In the genomic region with DNA sequence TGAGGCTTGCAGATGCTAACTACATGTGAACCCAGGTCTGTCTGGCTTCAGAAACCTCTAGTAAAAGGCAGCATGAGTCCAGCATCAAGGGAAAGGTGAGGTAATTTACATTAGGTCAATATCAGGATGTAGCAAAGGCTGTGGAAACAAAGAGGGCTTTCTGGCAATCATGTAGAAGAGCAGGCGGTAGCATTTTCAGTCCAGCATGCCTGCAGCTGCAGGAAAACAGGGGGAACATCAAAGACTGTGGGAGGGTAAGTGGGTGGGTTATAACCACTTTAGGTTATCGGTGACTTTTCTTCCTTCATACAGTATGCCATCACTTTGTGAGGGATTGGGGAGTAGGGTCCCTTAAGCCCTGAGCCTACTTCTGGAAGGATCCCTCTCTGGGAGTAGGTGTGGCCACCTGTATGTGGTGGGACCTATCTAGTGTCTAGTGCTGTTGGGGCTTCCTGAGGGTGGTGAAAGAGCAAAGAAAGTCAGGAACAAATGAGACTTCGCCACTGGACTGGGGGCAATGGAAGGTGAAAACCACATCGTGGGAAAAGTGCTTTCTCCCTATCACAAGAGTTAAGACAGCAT, we compare ENCODE assay signal across 22 cellular contexts. TPM values are rescaled to one million over a fixed set of nuclear protein-coding genes. Genes with fewer than 3 reads are reported as not detected.
A peak's percentile ranks its signal among the peaks of the same experiment; 100 is the strongest.
DNase-seq lines count a peak whose midpoint lies in the region; ATAC-seq and TF ChIP-seq lines count a peak whose summit lies in the region.
"Had no signal": no experiment of that assay in that cellular context is flagged by ENCODE, and none has a peak within 500 bp of the region (broad histone marks: within the 10 kb centered on the region; RNA-seq: fewer than 3 reads in every experiment).

No MANE protein-coding gene starts in this region.

- BruUV-seq in Panc1 (replicated peaks; lab: Mats Ljungman, UMichigan), result no TSS peak

- no peak for ATAC-seq in activated CD4-positive, alpha-beta T cell treated with anti-CD3 and anti-CD28 coated beads for 36 hours
- ATAC-seq in Panc1 (0 out of 2 replicates have a peak, but pooled peaks have one; percentile 23), HG02763 (IDR thresholded peaks at IDR 0.05; ENCODE audit: unreplicated experiment) (no peak), GM21529 (IDR thresholded peaks at IDR 0.05; ENCODE audit: unreplicated experiment) (no peak)
- ATAC-seq: Right ventricle myocardium inferior had no signal

- CTCF ChIA-PET in activated CD4-positive, alpha-beta T cell treated with anti-CD3 and anti-CD28 coated beads for 36 hours (lab: Charles Lee), result no interaction called here
- CTCF ChIA-PET in Panc1 (lab: Charles Lee), result no interaction called here

- POLR2A ChIA-PET in activated CD4-positive, alpha-beta T cell treated with anti-CD3 and anti-CD28 coated beads for 36 hours (lab: Charles Lee), result no interaction called here
- POLR2A ChIA-PET in Panc1 (lab: Charles Lee), result no interaction called here

- peaks cover 29% of the 10 kb centered on the region for H4K20me1 ChIP-seq in osteoblast (ENCODE audit: insufficient read depth, low read length)

- peaks cover 84% of the 10 kb centered on the region for H3K79me2 ChIP-seq in osteoblast (ENCODE audit: insufficient read depth, low read length)

- H3K4me2 ChIP-seq in osteoblast (ENCODE audit: insufficient read depth, low read length), result no peak overlapping the region

- peaks cover 25% of the 10 kb centered on the region for H3K36me3 ChIP-seq in Panc1 (ENCODE audit: control insufficient read depth, insufficient read depth, low read length)
- H3K36me3 ChIP-seq in osteoblast (ENCODE audit: insufficient read depth, low read length), result peaks cover 69% of the 10 kb centered on the region

- intact Hi-C loops in activated CD4-positive, alpha-beta T cell treated with anti-CD3 and anti-CD28 coated beads for 36 hours (cut with DNase I, micrococcal nuclease), result no loop called here
- intact Hi-C loops in Panc1 (cut with micrococcal nuclease; ENCODE audit: unreplicated experiment), result no loop called here

- H2AFZ ChIP-seq in osteoblast (ENCODE audit: low read length), result no peak overlapping the region

- H3K4me1 ChIP-seq in Panc1 (ENCODE audit: control insufficient read depth, insufficient read depth, low read length) (no peaks in the 10 kb centered on the region), osteoblast (ENCODE audit: insufficient read depth, low read length) (peaks cover 22% of the 10 kb centered on the region)
- H3K4me1 ChIP-seq: tibial artery had no signal

- peaks cover 65% of the 10 kb centered on the region for H3K36me3 Mint-ChIP-seq in activated CD4-positive, alpha-beta T cell treated with anti-CD3 and anti-CD28 coated beads for 36 hours (ENCODE audit: low read depth)
- H3K36me3 Mint-ChIP-seq in chondrocyte (ENCODE audit: low read depth), result peaks cover 35% of the 10 kb centered on the region

- DNase-seq in activated CD4-positive, alpha-beta T cell treated with anti-CD3 and anti-CD28 coated beads for 36 hours, result no peak
- DNase-seq in activated CD4-positive, alpha-beta T cell treated with anti-CD3 and anti-CD28 coated beads, Interleukin-2, amount 50 U/mL, for 4 hours, result no peak
- DNase-seq in Panc1 (ENCODE audit: low read depth, low spot score) (no peak), chondrocyte (ENCODE audit: low spot score) (no peak), osteoblast (ENCODE audit: insufficient read length, low spot score, missing footprints) (no peak), NCI-H82 treated with DMSO at 0.1 percent for 48 hours (lab: John Stamatoyannopoulos, UW; ENCODE audit: unreplicated experiment) (no peak)
- DNase-seq: 8988T; amniotic stem cell; cerebellar nuclear complex; DMS53; MG63; naive B cell; NCI-H146; NCI-H446 treated with DMSO at 0.1 percent for 48 hours; stimulated activated CD4-positive, alpha-beta T cell treated with anti-CD3 and anti-CD28 coated beads, Interleukin-4, amount 100 ng/mL, for 24 hours; tibial artery had no signal

- H3K4me3 ChIP-seq in Panc1 (ENCODE audit: low read depth in 2 of 2, low read length in 2 of 2), result no peak overlapping the region
- H3K4me3 ChIP-seq in osteoblast (ENCODE audit: insufficient read depth, low read length), result no peak overlapping the region
- H3K4me3 ChIP-seq: MG63, skin epidermis, tibial artery had no signal

- H3K4me1 Mint-ChIP-seq in activated CD4-positive, alpha-beta T cell treated with anti-CD3 and anti-CD28 coated beads for 36 hours, result peaks cover 18% of the 10 kb centered on the region
- peaks cover 28% of the 10 kb centered on the region for H3K4me1 Mint-ChIP-seq in chondrocyte (ENCODE audit: low read depth)

- H3K4me3 Mint-ChIP-seq in activated CD4-positive, alpha-beta T cell treated with anti-CD3 and anti-CD28 coated beads for 36 hours, result no peak overlapping the region
- no peak overlapping the region for H3K4me3 Mint-ChIP-seq in chondrocyte (ENCODE audit: unreplicated experiment)
- H3K4me3 Mint-ChIP-seq: naive B cell had no signal

- in situ Hi-C loops in Panc1 (cut with HindIII; ENCODE audit: low pct_unique_long_range_greater_than_20kb, low sequenced_read_pairs), result no loop called here

- no peaks in the 10 kb centered on the region for H3K27me3 Mint-ChIP-seq in activated CD4-positive, alpha-beta T cell treated with anti-CD3 and anti-CD28 coated beads for 36 hours
- H3K27me3 Mint-ChIP-seq in chondrocyte (ENCODE audit: low read depth), result no peaks in the 10 kb centered on the region
- H3K27me3 Mint-ChIP-seq: naive B cell had no signal

- no peak for TF ChIP-seq CTCF in Panc1 (IDR thresholded peaks at IDR 0.05)
- TF ChIP-seq CTCF in chondrocyte (IDR thresholded peaks at IDR 0.05), result no peak
- no peak for TF ChIP-seq CTCF in osteoblast (IDR thresholded peaks at IDR 0.05; ENCODE audit: extremely low read depth, low read depth, low read length)

- H3K27me3 ChIP-seq in Panc1 (ENCODE audit: control insufficient read depth, insufficient read depth, low read length) (no peaks in the 10 kb centered on the region), osteoblast (ENCODE audit: insufficient read depth, low read length) (no peaks in the 10 kb centered on the region)
- H3K27me3 ChIP-seq: MG63, tibial artery had no signal

- no peaks in the 10 kb centered on the region for H3K9me3 Mint-ChIP-seq in activated CD4-positive, alpha-beta T cell treated with anti-CD3 and anti-CD28 coated beads for 36 hours (ENCODE audit: low read depth)
- H3K9me3 Mint-ChIP-seq in chondrocyte (ENCODE audit: low read depth), result no peaks in the 10 kb centered on the region
- H3K9me3 Mint-ChIP-seq: activated T-helper 2 cell treated with anti-CD3 and anti-CD28 coated beads, Interferon-gamma antibody, Interleukin-2, Interleukin-4, amounts not matched to agents 10 μg/mL and 5 μg/mL and 100 μg/mL, durations not matched to agents 14 hours and 24 hours and 36 hours; naive B cell had no signal

- no peaks in the 10 kb centered on the region for H3K9me3 ChIP-seq in Panc1 (ENCODE audit: control insufficient read depth, insufficient read depth, low read depth, low read length)
- no peaks in the 10 kb centered on the region for H3K9me3 ChIP-seq in osteoblast (ENCODE audit: low read depth, low read length)
- H3K9me3 ChIP-seq: tibial artery had no signal

- H3K27ac Mint-ChIP-seq in activated CD4-positive, alpha-beta T cell treated with anti-CD3 and anti-CD28 coated beads for 36 hours, result peak overlapping the region; percentile 38
- H3K27ac Mint-ChIP-seq in chondrocyte (ENCODE audit: unreplicated experiment), result peak overlapping the region; percentile 88
- H3K27ac Mint-ChIP-seq: activated T-helper 2 cell treated with anti-CD3 and anti-CD28 coated beads, Interferon-gamma antibody, Interleukin-2, Interleukin-4, amounts not matched to agents 10 μg/mL and 5 μg/mL and 100 μg/mL, durations not matched to agents 14 hours and 24 hours and 36 hours had no signal

- H3K27ac ChIP-seq in Panc1 (ENCODE audit: low read length) (no peak overlapping the region), osteoblast (ENCODE audit: low read depth, low read length) (peak overlapping the region; percentile 4)
- H3K27ac ChIP-seq: C4-2B, skin epidermis, tibial artery had no signal

RNA-seq across cellular contexts. Expression of a gene that starts 10.8 kb away (rescaled TPM):
- total RNA-seq in activated CD4-positive, alpha-beta T cell treated with anti-CD3 and anti-CD28 coated beads for 36 hours, result 100 to 1,000 TPM in 1 of 2 experiments, 10 to 100 TPM in 1; 89.8 to 104 TPM
- total RNA-seq in Panc1 (2021; ENCODE audit: unreplicated experiment) (112 TPM), chondrocyte (63.8 to 87.4 TPM (median 66.4 TPM) in 3 replicates), osteoblast (32.7 and 33.7 TPM in 2 replicates)
- 60.6 TPM for polyA plus RNA-seq in Panc1 (2012; ENCODE audit: insufficient read length)

RNA-seq across cellular contexts. Expression of a gene that starts 10.9 kb away (rescaled TPM):
- 10 to 100 TPM; 33.0 to 40.8 TPM for total RNA-seq in activated CD4-positive, alpha-beta T cell treated with anti-CD3 and anti-CD28 coated beads for 36 hours
- total RNA-seq in Panc1 (2021; ENCODE audit: unreplicated experiment), result 51.4 TPM
- polyA plus RNA-seq in Panc1 (2012; ENCODE audit: insufficient read length), result 64.8 TPM
- 24.6 to 36.1 TPM (median 26.8 TPM) in 3 replicates for total RNA-seq in chondrocyte
- total RNA-seq in osteoblast, result 30.9 and 38.4 TPM in 2 replicates

RNA-seq across cellular contexts. Expression of a gene that starts 41.3 kb away (rescaled TPM):
- total RNA-seq in activated CD4-positive, alpha-beta T cell treated with anti-CD3 and anti-CD28 coated beads for 36 hours, result 10 to 100 TPM; 10.4 to 10.6 TPM
- 2.6 TPM for total RNA-seq in Panc1 (2021; ENCODE audit: unreplicated experiment)
- 2.9 TPM for polyA plus RNA-seq in Panc1 (2012; ENCODE audit: insufficient read length)
- total RNA-seq in chondrocyte, result 8.2 to 13.0 TPM (median 8.9 TPM) in 3 replicates
- 5.4 and 5.6 TPM in 2 replicates for total RNA-seq in osteoblast
